In genomic region chr11:63608353-63609345, GRCh38 we compare ENCODE assay signal across 10 cellular contexts. TPM values are rescaled to one million over a fixed set of nuclear protein-coding genes. Genes with fewer than 3 reads are reported as not detected.
DNase-seq lines count a peak whose midpoint lies in the region; FAIRE-seq and TF ChIP-seq lines count a peak whose summit lies in the region.
"Had no signal": no experiment of that assay in that cellular context is flagged by ENCODE, and none has a peak within 500 bp of the region (broad histone marks: within the 10 kb centered on the region; RNA-seq: fewer than 3 reads in every experiment).

No MANE protein-coding gene starts in this region.

- no peaks in the 10 kb centered on the region for H3K27me3 ChIP-seq in brain microvascular endothelial cell (replicated peaks)
- no peaks in the 10 kb centered on the region for H3K27me3 ChIP-seq in subcutaneous abdominal adipose tissue (ENCODE audit: control insufficient read depth in 5 of 5, insufficient read depth in 4 of 5, low read length in 5 of 5)
- no peaks in the 10 kb centered on the region for H3K27me3 ChIP-seq in prostate gland (replicated peaks; ENCODE audit: insufficient read depth)
- H3K27me3 ChIP-seq: uterus had no signal

- H3K4me1 ChIP-seq in subcutaneous abdominal adipose tissue (ENCODE audit: control insufficient read depth in 5 of 5, insufficient read depth in 5 of 5, low read length in 5 of 5) (peaks cover 18 to 75% (median 58%) of the 10 kb centered on the region in 5 donors), prostate gland (replicated peaks) (no peaks in the 10 kb centered on the region)

- H3K4me3 ChIP-seq in brain microvascular endothelial cell (ENCODE audit: low read depth, low read length), result no peak overlapping the region
- H3K4me3 ChIP-seq in subcutaneous abdominal adipose tissue (ENCODE audit: low read depth in 1 of 5, low read length in 5 of 5), result peak overlapping the region; percentile 9 to 53 (median 33)
- H3K4me3 ChIP-seq in prostate gland, result no peak overlapping the region
- H3K4me3 ChIP-seq: uterus had no signal

- no peaks in the 10 kb centered on the region for H3K9me3 ChIP-seq in subcutaneous abdominal adipose tissue (ENCODE audit: control insufficient read depth in 5 of 5, low read length in 5 of 5)
- H3K9me3 ChIP-seq in prostate gland, result no peaks in the 10 kb centered on the region
- H3K9me3 ChIP-seq: uterus had no signal

- peak overlapping the region; percentile 33 to 97 (median 79) for H3K9ac ChIP-seq in subcutaneous abdominal adipose tissue (ENCODE audit: low read length in 5 of 5)

- DNase-seq in HTR-8/SVneo (ENCODE audit: insufficient read length, low spot score) (peak; percentile 41), brain microvascular endothelial cell (peak; percentile 83), kidney tubule cell (ENCODE audit: low spot score) (peak; percentile 73), prostate gland (ENCODE audit: low spot score) (no peak), NCI-H2081 (lab: John Stamatoyannopoulos, UW) (no peak), GDM1 (lab: John Stamatoyannopoulos, UW) (no peak)
- DNase-seq: activated naive CD4-positive, alpha-beta T cell treated with anti-CD3 and anti-CD28 coated beads, Interleukin-2, amount 50 U/mL, for 16 hours; stimulated activated CD4-positive, alpha-beta T cell treated with anti-CD3 and anti-CD28 coated beads, Interleukin-12 subunit alpha, Interleukin-12 subunit beta, amount 100 ng/mL, for 4 hours; uterus had no signal

- no peak for TF ChIP-seq POLR2A in prostate gland (IDR thresholded peaks at IDR 0.05)

- H3K27ac ChIP-seq in brain microvascular endothelial cell (peak overlapping the region; percentile 81), subcutaneous abdominal adipose tissue (ENCODE audit: low read depth, low read length) (peak overlapping the region; percentile 98), prostate gland (no peak overlapping the region)
- H3K27ac ChIP-seq: uterus had no signal

- intact Hi-C loops in prostate gland (cut with DNase I), result no loop called here

- H3K36me3 ChIP-seq in brain microvascular endothelial cell (replicated peaks) (no peaks in the 10 kb centered on the region), subcutaneous abdominal adipose tissue (ENCODE audit: control insufficient read depth in 5 of 5, insufficient read depth in 5 of 5, low read length in 5 of 5) (peaks cover 0 to 10% (median 9%) of the 10 kb centered on the region in 5 donors), prostate gland (no peaks in the 10 kb centered on the region)
- H3K36me3 ChIP-seq: uterus had no signal

- TF ChIP-seq CTCF in brain microvascular endothelial cell (IDR thresholded peaks at IDR 0.05; ENCODE audit: low read depth, low read length, missing control alignments) (no peak), prostate gland (IDR thresholded peaks at IDR 0.05) (no peak)

- no peak for FAIRE-seq in HTR-8/SVneo (lab: Jason Lieb, UNC)

- 89% methylated on average over 11 of the region's 11 CpGs for WGBS in prostate gland

- in situ Hi-C loops in brain microvascular endothelial cell (cut with HindIII; ENCODE audit: low pct_ligation_motif_present, low sequenced_read_pairs), result no loop called here

RNA-seq across cellular contexts. Expression of gene PLAAT3, which starts 5.6 kb away (rescaled TPM):
- 100 to 1,000 TPM in 1 of 2 donors, 1 to 10 TPM in 1; 7.0 to 118 TPM for total RNA-seq in prostate gland

RNA-seq across cellular contexts. Expression of gene PLAAT2, which starts 45.5 kb away (rescaled TPM):
- 1 to 10 TPM in 1 of 2 donors, not detected in 1; 2.6 TPM for total RNA-seq in prostate gland
- total RNA-seq: uterus had no signal

Comparison
In these comparisons a context has a peak if more than half of its experiments do, and no peak if none do; other contexts are left out.
1. DNase-seq: peak in HTR-8/SVneo (single experiment), brain microvascular endothelial cell (single experiment) and kidney tubule cell (single experiment); none in prostate gland (single experiment), NCI-H2081 (0 of 2) and GDM1 (single experiment).
2. H3K27ac ChIP-seq: peak in brain microvascular endothelial cell (single experiment) and subcutaneous abdominal adipose tissue (single experiment); none in prostate gland (0 of 2).
3. H3K4me3 ChIP-seq: peak in subcutaneous abdominal adipose tissue (5 of 5); none in brain microvascular endothelial cell (single experiment) and prostate gland (0 of 2).